ENCODE assay signal across 23 cellular contexts in genomic region chr15:28914483-28915023, GRCh38. TPM values are rescaled to one million over a fixed set of nuclear protein-coding genes. Genes with fewer than 3 reads are reported as not detected.
DNase-seq lines count a peak whose midpoint lies in the region; ATAC-seq and TF ChIP-seq lines count a peak whose summit lies in the region.
"Had no signal": no experiment of that assay in that cellular context is flagged by ENCODE, and none has a peak within 500 bp of the region (broad histone marks: within the 10 kb centered on the region; RNA-seq: fewer than 3 reads in every experiment).

No MANE protein-coding gene starts in this region.

- H3K27me3 ChIP-seq in RWPE2 (ENCODE audit: insufficient read depth, poor library complexity, severe bottlenecking), result no peaks in the 10 kb centered on the region
- H3K27me3 ChIP-seq in lower lobe of right lung (ENCODE audit: low read depth), result no peaks in the 10 kb centered on the region
- H3K27me3 ChIP-seq: dorsolateral prefrontal cortex, Peyer's patch, tibial nerve had no signal

- TF ChIP-seq CTCF in natural killer cell (IDR thresholded peaks at IDR 0.05), result no peak
- no peak for TF ChIP-seq CTCF in RWPE2 (IDR thresholded peaks at IDR 0.05; ENCODE audit: poor library complexity, severe bottlenecking)
- no peak for TF ChIP-seq CTCF in lower lobe of right lung (IDR thresholded peaks at IDR 0.05)
- TF ChIP-seq CTCF in mucosa of descending colon (IDR thresholded peaks at IDR 0.05), result no peak

- H3K36me3 ChIP-seq in RWPE2 (ENCODE audit: low read depth) (no peaks in the 10 kb centered on the region), lower lobe of right lung (no peaks in the 10 kb centered on the region), mucosa of descending colon (ENCODE audit: low read depth) (no peaks in the 10 kb centered on the region)
- H3K36me3 ChIP-seq: Peyer's patch, tibial nerve had no signal

- ATAC-seq in natural killer cell treated with Interleukin-12 subunit alpha and Interleukin-12 subunit beta and Interleukin-15 and Interleukin-18, amount 100 ng/mL, for 72 hours, result peak in 1 of 2 donors; percentile 48
- ATAC-seq in natural killer cell, result no peak
- no peak for ATAC-seq in RWPE2 (ENCODE audit: low read depth)
- ATAC-seq in lower lobe of right lung, result no peak
- no peak for ATAC-seq in GM18909 (IDR thresholded peaks at IDR 0.05; ENCODE audit: poor library complexity, unreplicated experiment)
- ATAC-seq in mucosa of descending colon, result no peak
- ATAC-seq: activated CD4-positive, alpha-beta T cell treated with anti-CD3 and anti-CD28 coated beads for 36 hours; activated CD8-positive, alpha-beta T cell treated with anti-CD3 and anti-CD28 coated beads, Interleukin-2, amount 10 ng/mL, durations not matched to agents 7 days and 5 days; HCT116; naive thymus-derived CD8-positive, alpha-beta T cell had no signal

- H3K9me3 ChIP-seq in RWPE2 (ENCODE audit: severe bottlenecking), result no peaks in the 10 kb centered on the region
- no peaks in the 10 kb centered on the region for H3K9me3 ChIP-seq in lower lobe of right lung
- no peaks in the 10 kb centered on the region for H3K9me3 ChIP-seq in mucosa of descending colon
- H3K9me3 ChIP-seq: Peyer's patch had no signal

- H3K27me3 Mint-ChIP-seq in natural killer cell treated with Interleukin-12 subunit alpha and Interleukin-12 subunit beta and Interleukin-15 and Interleukin-18, amount 100 ng/mL, for 72 hours, result no peaks in the 10 kb centered on the region
- no peaks in the 10 kb centered on the region for H3K27me3 Mint-ChIP-seq in natural killer cell (ENCODE audit: low read depth in 2 of 2)
- H3K27me3 Mint-ChIP-seq: activated CD4-positive, alpha-beta T cell treated with anti-CD3 and anti-CD28 coated beads for 36 hours; naive thymus-derived CD8-positive, alpha-beta T cell had no signal

- intact Hi-C loops in natural killer cell (cut with micrococcal nuclease), result no loop called here
- intact Hi-C loops in lower lobe of right lung (cut with DNase I), result no loop called here
- intact Hi-C loops in mucosa of descending colon (cut with DNase I, micrococcal nuclease), result no loop called here

- H3K36me3 Mint-ChIP-seq in natural killer cell treated with Interleukin-12 subunit alpha and Interleukin-12 subunit beta and Interleukin-15 and Interleukin-18, amount 100 ng/mL, for 72 hours, result no peaks in the 10 kb centered on the region
- H3K36me3 Mint-ChIP-seq in natural killer cell, result no peaks in the 10 kb centered on the region
- H3K36me3 Mint-ChIP-seq: CD14-positive monocyte; stimulated activated effector memory CD8-positive, alpha-beta T cell treated with anti-CD3 and anti-CD28 coated beads, Interleukin-12 subunit alpha, Interleukin-12 subunit beta, amount 100 ng/mL, for 72 hours had no signal

- H3K27ac ChIP-seq in RWPE2 (ENCODE audit: poor library complexity, severe bottlenecking) (no peak overlapping the region), lower lobe of right lung (no peak overlapping the region)
- H3K27ac ChIP-seq: Peyer's patch, tibial nerve, VCaP had no signal

- H3K4me1 Mint-ChIP-seq in natural killer cell treated with Interleukin-12 subunit alpha and Interleukin-12 subunit beta and Interleukin-15 and Interleukin-18, amount 100 ng/mL, for 72 hours (ENCODE audit: low read depth in 2 of 2), result peaks cover under 1 to 10% of the 10 kb centered on the region in 2 donors
- H3K4me1 Mint-ChIP-seq in natural killer cell, result peaks cover 33 to 35% of the 10 kb centered on the region in 2 donors
- H3K4me1 Mint-ChIP-seq: CD14-positive monocyte had no signal

- H3K27ac Mint-ChIP-seq in natural killer cell treated with Interleukin-12 subunit alpha and Interleukin-12 subunit beta and Interleukin-15 and Interleukin-18, amount 100 ng/mL, for 72 hours, result no peak overlapping the region
- peak overlapping the region in 1 of 2 donors; percentile 58 for H3K27ac Mint-ChIP-seq in natural killer cell
- H3K27ac Mint-ChIP-seq: activated CD4-positive, alpha-beta T cell treated with anti-CD3 and anti-CD28 coated beads for 36 hours; activated CD8-positive, alpha-beta T cell treated with anti-CD3 and anti-CD28 coated beads, Interleukin-2, amount 10 ng/mL, durations not matched to agents 7 days and 5 days; CD14-positive monocyte; stimulated activated effector memory CD8-positive, alpha-beta T cell treated with anti-CD3 and anti-CD28 coated beads, Interleukin-12 subunit alpha, Interleukin-12 subunit beta, amount 100 ng/mL, for 72 hours had no signal

- no peak overlapping the region for H3K4me3 ChIP-seq in RWPE2 (ENCODE audit: severe bottlenecking)
- no peak overlapping the region for H3K4me3 ChIP-seq in lower lobe of right lung
- H3K4me3 ChIP-seq in mucosa of descending colon, result no peak overlapping the region
- H3K4me3 ChIP-seq: dorsolateral prefrontal cortex, Peyer's patch, tibial nerve had no signal

- DNase-seq in natural killer cell treated with Interleukin-12 subunit alpha and Interleukin-12 subunit beta and Interleukin-15 and Interleukin-18, amount 100 ng/mL, for 72 hours (ENCODE audit: low spot score), result peak; percentile 37
- DNase-seq in natural killer cell (no peak), RWPE2 (ENCODE audit: low spot score) (peak; percentile 66), lower lobe of right lung (peak; percentile 34), OCI-M2 (lab: John Stamatoyannopoulos, UW; ENCODE audit: unreplicated experiment) (no peak), mucosa of descending colon (no peak)
- DNase-seq: activated CD4-positive, alpha-beta T cell treated with anti-CD3 and anti-CD28 coated beads for 36 hours; activated CD8-positive, alpha-beta T cell treated with anti-CD3 and anti-CD28 coated beads, Interleukin-2, amount 10 ng/mL, durations not matched to agents 7 days and 5 days; cerebellar nuclear complex; DND-41; naive thymus-derived CD8-positive, alpha-beta T cell; NCI-H1092 treated with DMSO at 0.1 percent for 48 hours; NCI-H187; Peyer's patch; SHP77 treated with DMSO at 0.1 percent for 48 hours; SW 1271 had no signal

- H3K4me3 Mint-ChIP-seq in natural killer cell treated with Interleukin-12 subunit alpha and Interleukin-12 subunit beta and Interleukin-15 and Interleukin-18, amount 100 ng/mL, for 72 hours, result no peak overlapping the region
- no peak overlapping the region for H3K4me3 Mint-ChIP-seq in natural killer cell
- H3K4me3 Mint-ChIP-seq: activated CD4-positive, alpha-beta T cell treated with anti-CD3 and anti-CD28 coated beads for 36 hours; activated CD8-positive, alpha-beta T cell treated with anti-CD3 and anti-CD28 coated beads, Interleukin-2, amount 10 ng/mL, durations not matched to agents 7 days and 5 days; CD14-positive monocyte; stimulated activated effector memory CD8-positive, alpha-beta T cell treated with anti-CD3 and anti-CD28 coated beads, Interleukin-12 subunit alpha, Interleukin-12 subunit beta, amount 100 ng/mL, for 72 hours had no signal

- no peaks in the 10 kb centered on the region for H3K4me1 ChIP-seq in RWPE2 (ENCODE audit: insufficient read depth, poor library complexity, severe bottlenecking)
- H3K4me1 ChIP-seq in lower lobe of right lung, result no peaks in the 10 kb centered on the region
- no peaks in the 10 kb centered on the region for H3K4me1 ChIP-seq in mucosa of descending colon (ENCODE audit: low read depth)
- H3K4me1 ChIP-seq: Peyer's patch, tibial nerve had no signal

- H3K9me3 Mint-ChIP-seq in natural killer cell treated with Interleukin-12 subunit alpha and Interleukin-12 subunit beta and Interleukin-15 and Interleukin-18, amount 100 ng/mL, for 72 hours, result no peaks in the 10 kb centered on the region
- H3K9me3 Mint-ChIP-seq in natural killer cell, result no peaks in the 10 kb centered on the region
- H3K9me3 Mint-ChIP-seq: CD14-positive monocyte; naive thymus-derived CD8-positive, alpha-beta T cell; stimulated activated effector memory CD8-positive, alpha-beta T cell treated with anti-CD3 and anti-CD28 coated beads, Interleukin-12 subunit alpha, Interleukin-12 subunit beta, amount 100 ng/mL, for 72 hours had no signal

RNA-seq across cellular contexts. Expression of gene APBA2, which starts 28.8 kb away (rescaled TPM):
- 10 to 100 TPM in 1 of 2 donors, 1 to 10 TPM in 1; 6.0 to 19.4 TPM for total RNA-seq in natural killer cell treated with Interleukin-12 subunit alpha and Interleukin-12 subunit beta and Interleukin-15 and Interleukin-18, amount 100 ng/mL, for 72 hours
- 100 to 1,000 TPM in 1 of 3 donors, 10 to 100 TPM in 2; 96.4 to 119 (median 97.9) TPM for total RNA-seq in natural killer cell
- 3.8 TPM for total RNA-seq in lower lobe of right lung
- 1 to 10 TPM in 2 of 3 donors, under 1 TPM in 1; 0.69 to 2.0 (median 1.2) TPM for total RNA-seq in mucosa of descending colon

Comparison
In these comparisons a context has a peak if more than half of its experiments do, and no peak if none do; other contexts are left out.
1. DNase-seq: peak in natural killer cell treated with Interleukin-12 subunit alpha and Interleukin-12 subunit beta and Interleukin-15 and Interleukin-18, amount 100 ng/mL, for 72 hours (single experiment), RWPE2 (single experiment) and lower lobe of right lung (single experiment); none in natural killer cell (single experiment), OCI-M2 (single experiment) and mucosa of descending colon (0 of 3).
2. RNA of gene APBA2, which starts 28.8 kb away (total RNA-seq): 96.4 to 119 TPM in natural killer cell; 6.0 to 19.4 TPM in natural killer cell treated with Interleukin-12 subunit alpha and Interleukin-12 subunit beta and Interleukin-15 and Interleukin-18, amount 100 ng/mL, for 72 hours, 3.8 TPM in lower lobe of right lung (single experiment) and 0.69 to 2.0 TPM in mucosa of descending colon; every median in the first group is over 4 times any median in the second.